In genomic region chr1:39003464-39003752, GRCh38 we compare ENCODE assay signal across 19 cellular contexts. TPM values are rescaled to one million over a fixed set of nuclear protein-coding genes. Genes with fewer than 3 reads are reported as not detected.
DNase-seq lines count a peak whose midpoint lies in the region; ATAC-seq and TF ChIP-seq lines count a peak whose summit lies in the region.
"Had no signal": no experiment of that assay in that cellular context is flagged by ENCODE, and none has a peak within 500 bp of the region (broad histone marks: within the 10 kb centered on the region; RNA-seq: fewer than 3 reads in every experiment).

No MANE protein-coding gene starts in this region.

- peaks cover 98% of the 10 kb centered on the region for H3K36me3 ChIP-seq in HUES6 (ENCODE audit: control insufficient read depth, insufficient read depth, low read length)
- peaks cover 86% of the 10 kb centered on the region for H3K36me3 ChIP-seq in brain microvascular endothelial cell (replicated peaks)

- peaks cover 41% of the 10 kb centered on the region for H3K4me1 ChIP-seq in HUES6 (ENCODE audit: control insufficient read depth, insufficient read depth, low read length)

- H3K27me3 ChIP-seq in HUES6 (ENCODE audit: control insufficient read depth, insufficient read depth, low read length) (no peaks in the 10 kb centered on the region), brain microvascular endothelial cell (replicated peaks) (no peaks in the 10 kb centered on the region)
- H3K27me3 ChIP-seq: esophagus muscularis mucosa, testis had no signal

- peak overlapping the region; percentile 77 to 89 for H3K27ac Mint-ChIP-seq in activated naive CD4-positive, alpha-beta T cell treated with anti-CD3 and anti-CD28 coated beads, Interleukin-2, amount 50 U/mL, for 72 hours
- H3K27ac Mint-ChIP-seq in stimulated activated effector memory CD8-positive, alpha-beta T cell treated with anti-CD3 and anti-CD28 coated beads, Interleukin-12 subunit alpha, Interleukin-12 subunit beta, amount 100 ng/mL, for 72 hours, result peak overlapping the region; percentile 84

- H3K4me3 ChIP-seq in HUES6 (ENCODE audit: low read depth, low read length) (no peak overlapping the region), brain microvascular endothelial cell (ENCODE audit: low read depth, low read length) (no peak overlapping the region)
- H3K4me3 ChIP-seq: esophagus muscularis mucosa, testis had no signal

- ATAC-seq in activated naive CD4-positive, alpha-beta T cell treated with anti-CD3 and anti-CD28 coated beads, Interleukin-2, amount 50 U/mL, for 72 hours, result peak in 1 of 2 donors; percentile 9
- ATAC-seq in stimulated activated effector memory CD8-positive, alpha-beta T cell treated with anti-CD3 and anti-CD28 coated beads, Interleukin-12 subunit alpha, Interleukin-12 subunit beta, amount 100 ng/mL, for 72 hours, result peak; percentile 34
- ATAC-seq in HG03108 (IDR thresholded peaks at IDR 0.05; ENCODE audit: unreplicated experiment), result no peak
- ATAC-seq: left colon had no signal

- H3K9ac ChIP-seq in HUES6 (ENCODE audit: low read length), result no peak overlapping the region

- no peaks in the 10 kb centered on the region for H3K9me3 ChIP-seq in HUES6 (ENCODE audit: control insufficient read depth, insufficient read depth, low read depth, low read length)
- H3K9me3 ChIP-seq: esophagus muscularis mucosa, testis had no signal

- no peak for TF ChIP-seq CTCF in brain microvascular endothelial cell (IDR thresholded peaks at IDR 0.05; ENCODE audit: low read depth, low read length, missing control alignments)

- DNase-seq in activated naive CD4-positive, alpha-beta T cell treated with anti-CD3 and anti-CD28 coated beads, Interleukin-2, amount 50 U/mL, for 72 hours (ENCODE audit: low spot score in 2 of 2), result no peak
- DNase-seq in activated naive CD4-positive, alpha-beta T cell treated with Interleukin-2 at 50 U/mL for 16 hours, result no peak
- DNase-seq in brain microvascular endothelial cell (no peak), SW480 (ENCODE audit: low spot score) (no peak), NCI-H1417 treated with DMSO at 0.1 percent for 48 hours (lab: John Stamatoyannopoulos, UW) (no peak)
- DNase-seq in stimulated activated effector memory CD8-positive, alpha-beta T cell treated with anti-CD3 and anti-CD28 coated beads, Interleukin-12 subunit alpha, Interleukin-12 subunit beta, amount 100 ng/mL, for 72 hours (ENCODE audit: low spot score in 2 of 2), result no peak
- DNase-seq: amygdala; KBM-7; left colon; NCI-H1092 treated with DMSO at 0.1 percent for 48 hours; NCI-H2081 treated with DMSO at 0.1 percent for 48 hours; NCI-H446 treated with DMSO at 0.1 percent for 48 hours; NK-92 treated with Interleukin-12 subunit alpha and Interleukin-12 subunit beta, amount 100 ng/mL, for 24 hours; stimulated activated CD8-positive, alpha-beta memory T cell treated with anti-CD3 and anti-CD28 coated beads, Interleukin-4, amount 100 ng/mL, for 48 hours; testis had no signal

- in situ Hi-C loops in brain microvascular endothelial cell (cut with HindIII; ENCODE audit: low pct_ligation_motif_present, low sequenced_read_pairs), result no loop called here

- H3K9me3 Mint-ChIP-seq in activated naive CD4-positive, alpha-beta T cell treated with anti-CD3 and anti-CD28 coated beads, Interleukin-2, amount 50 U/mL, for 72 hours, result no peaks in the 10 kb centered on the region
- no peaks in the 10 kb centered on the region for H3K9me3 Mint-ChIP-seq in stimulated activated effector memory CD8-positive, alpha-beta T cell treated with anti-CD3 and anti-CD28 coated beads, Interleukin-12 subunit alpha, Interleukin-12 subunit beta, amount 100 ng/mL, for 72 hours

- H3K27ac ChIP-seq in HUES6 (ENCODE audit: low read depth, low read length), result peak overlapping the region; percentile 69
- H3K27ac ChIP-seq in brain microvascular endothelial cell, result peak overlapping the region; percentile 42
- H3K27ac ChIP-seq: esophagus muscularis mucosa, HL-60, testis had no signal

- H3K36me3 Mint-ChIP-seq in activated naive CD4-positive, alpha-beta T cell treated with anti-CD3 and anti-CD28 coated beads, Interleukin-2, amount 50 U/mL, for 72 hours, result peaks cover 29 to 45% of the 10 kb centered on the region in 2 donors
- peaks cover 100% of the 10 kb centered on the region for H3K36me3 Mint-ChIP-seq in stimulated activated effector memory CD8-positive, alpha-beta T cell treated with anti-CD3 and anti-CD28 coated beads, Interleukin-12 subunit alpha, Interleukin-12 subunit beta, amount 100 ng/mL, for 72 hours

- H3K4me1 Mint-ChIP-seq in stimulated activated effector memory CD8-positive, alpha-beta T cell treated with anti-CD3 and anti-CD28 coated beads, Interleukin-12 subunit alpha, Interleukin-12 subunit beta, amount 100 ng/mL, for 72 hours, result peaks cover 46% of the 10 kb centered on the region

- peak overlapping the region; percentile 46 for H3K4me3 Mint-ChIP-seq in stimulated activated effector memory CD8-positive, alpha-beta T cell treated with anti-CD3 and anti-CD28 coated beads, Interleukin-12 subunit alpha, Interleukin-12 subunit beta, amount 100 ng/mL, for 72 hours

RNA-seq across cellular contexts. Expression of gene AKIRIN1, which starts 12.3 kb away (rescaled TPM):
- total RNA-seq in activated naive CD4-positive, alpha-beta T cell treated with anti-CD3 and anti-CD28 coated beads, Interleukin-2, amount 50 U/mL, for 72 hours, result 10 to 100 TPM; 45.8 to 93.6 TPM

RNA-seq across cellular contexts. Expression of gene NDUFS5, which starts 22.7 kb away (rescaled TPM):
- 100 to 1,000 TPM; 153 to 211 TPM for total RNA-seq in activated naive CD4-positive, alpha-beta T cell treated with anti-CD3 and anti-CD28 coated beads, Interleukin-2, amount 50 U/mL, for 72 hours
